ENCODE assay signal across 11 cellular contexts in genomic region chr3:47083786-47084185, GRCh38.
A peak's percentile ranks its signal among the peaks of the same experiment; 100 is the strongest.
DNase-seq lines count a peak whose midpoint lies in the region; ATAC-seq, FAIRE-seq and TF ChIP-seq lines count a peak whose summit lies in the region.
"Had no signal": no experiment of that assay in that cellular context is flagged by ENCODE, and none has a peak within 500 bp of the region (broad histone marks: within the 10 kb centered on the region; RNA-seq: fewer than 3 reads in every experiment).

No MANE protein-coding gene starts in this region.

- intact Hi-C loops in activated B cell treated with CpG ODN at 0.5 μM for 24 hours (cut with micrococcal nuclease), result no loop called here

- peaks cover 10% of the 10 kb centered on the region for H3K36me3 Mint-ChIP-seq in IgD-negative memory B cell
- H3K36me3 Mint-ChIP-seq in activated B cell treated with CpG ODN at 0.5 μM for 24 hours (ENCODE audit: low read depth), result peaks cover 84% of the 10 kb centered on the region

- TF ChIP-seq CTCF in activated B cell treated with CpG ODN at 0.5 μM for 24 hours (IDR thresholded peaks at IDR 0.05), result no peak

- DNase-seq in AML-193 (lab: John Stamatoyannopoulos, UW) (peak; percentile 42 to 61), GM12891 (ENCODE audit: insufficient read length, low spot score) (no peak), activated B cell treated with CpG ODN at 0.5 μM for 24 hours (no peak), HuH-7 (ENCODE audit: low spot score) (no peak)
- DNase-seq in stimulated activated CD4-positive, alpha-beta T cell treated with anti-CD3 and anti-CD28 coated beads, Interleukin-4, amount 100 ng/mL, for 1 hour, result no peak
- DNase-seq: esophagus squamous epithelium; NCI-H345; stimulated activated naive CD8-positive, alpha-beta T cell treated with anti-CD3 and anti-CD28 coated beads, Interleukin-15, amount 100 ng/mL, for 72 hours had no signal

- peak; percentile 89 for FAIRE-seq in GM12891 (lab: Jason Lieb, UNC)

- POLR2A ChIA-PET in activated B cell treated with CpG ODN at 0.5 μM for 24 hours (lab: Charles Lee), result no interaction called here

- CTCF ChIA-PET in activated B cell treated with CpG ODN at 0.5 μM for 24 hours (lab: Charles Lee), result interaction anchor here (2.1 kb wide), 1 partner anchor 240 kb away, joined by 8 read pairs; no protein-coding TSS in a partner anchor

- H3K9me3 Mint-ChIP-seq in IgD-negative memory B cell, result no peaks in the 10 kb centered on the region
- H3K9me3 Mint-ChIP-seq in activated B cell treated with CpG ODN at 0.5 μM for 24 hours, result no peaks in the 10 kb centered on the region
- H3K9me3 Mint-ChIP-seq: stimulated activated naive CD8-positive, alpha-beta T cell treated with anti-CD3 and anti-CD28 coated beads, Interleukin-15, amount 100 ng/mL, for 72 hours had no signal

- H3K4me1 Mint-ChIP-seq in IgD-negative memory B cell (peaks cover 15 to 20% (median 16%) of the 10 kb centered on the region in 3 donors), activated B cell treated with CpG ODN at 0.5 μM for 24 hours (peaks cover 16% of the 10 kb centered on the region)

- no peak for TF ChIP-seq POLR2A in GM12891 (IDR thresholded peaks at IDR 0.05; ENCODE audit: low read depth, low read length)

- H3K27ac Mint-ChIP-seq in IgD-negative memory B cell, result peak overlapping the region; percentile 9 to 85 (median 76)
- peak overlapping the region; percentile 67 for H3K27ac Mint-ChIP-seq in activated B cell treated with CpG ODN at 0.5 μM for 24 hours

- H3K4me3 Mint-ChIP-seq in IgD-negative memory B cell, result peak overlapping the region in 3 of 4 donors; percentile 1 to 89 (median 61)
- peak overlapping the region; percentile 48 for H3K4me3 Mint-ChIP-seq in activated B cell treated with CpG ODN at 0.5 μM for 24 hours
- H3K4me3 Mint-ChIP-seq: stimulated activated naive CD8-positive, alpha-beta T cell treated with anti-CD3 and anti-CD28 coated beads, Interleukin-15, amount 100 ng/mL, for 72 hours had no signal

- ATAC-seq in activated B cell treated with CpG ODN at 0.5 μM for 24 hours (ENCODE audit: low read depth), result peak; percentile 67
- ATAC-seq in GM21447 (IDR thresholded peaks at IDR 0.05; ENCODE audit: unreplicated experiment), result no peak
- ATAC-seq in esophagus mucosa, result no peak
- ATAC-seq: stimulated activated naive CD8-positive, alpha-beta T cell treated with anti-CD3 and anti-CD28 coated beads, Interleukin-15, amount 100 ng/mL, for 72 hours had no signal

- no peaks in the 10 kb centered on the region for H3K27me3 Mint-ChIP-seq in IgD-negative memory B cell
- H3K27me3 Mint-ChIP-seq in activated B cell treated with CpG ODN at 0.5 μM for 24 hours, result no peaks in the 10 kb centered on the region
- H3K27me3 Mint-ChIP-seq: stimulated activated naive CD8-positive, alpha-beta T cell treated with anti-CD3 and anti-CD28 coated beads, Interleukin-15, amount 100 ng/mL, for 72 hours had no signal

TF ChIP-seq in GM12891, 5 proteins besides CTCF, POLR2A, EP300 and RAD21:
- no peak for TF ChIP-seq POU2F2 (IDR thresholded peaks at IDR 0.05; ENCODE audit: low read depth, low read length)
- no peak for TF ChIP-seq TAF1 (IDR thresholded peaks at IDR 0.05; ENCODE audit: low read depth, low read length)
- TF ChIP-seq PAX5 (IDR thresholded peaks at IDR 0.05; ENCODE audit: insufficient read depth, low read length, severe bottlenecking), result no peak
- TF ChIP-seq SPI1 (IDR thresholded peaks at IDR 0.05; ENCODE audit: low read depth, low read length), result no peak
- no peak for TF ChIP-seq POLR2AphosphoS5 (IDR thresholded peaks at IDR 0.05; ENCODE audit: low read depth, low read length)

Comparison
In these comparisons a context has a peak if more than half of its experiments do, and no peak if none do; other contexts are left out.
1. DNase-seq: peak in AML-193 (2 of 2); none in GM12891 (single experiment), activated B cell treated with CpG ODN at 0.5 μM for 24 hours (single experiment), HuH-7 (single experiment) and stimulated activated CD4-positive, alpha-beta T cell treated with anti-CD3 and anti-CD28 coated beads, Interleukin-4, amount 100 ng/mL, for 1 hour (single experiment).